Comparison of ENCODE assay signal across 21 cellular contexts in the genomic region with DNA sequence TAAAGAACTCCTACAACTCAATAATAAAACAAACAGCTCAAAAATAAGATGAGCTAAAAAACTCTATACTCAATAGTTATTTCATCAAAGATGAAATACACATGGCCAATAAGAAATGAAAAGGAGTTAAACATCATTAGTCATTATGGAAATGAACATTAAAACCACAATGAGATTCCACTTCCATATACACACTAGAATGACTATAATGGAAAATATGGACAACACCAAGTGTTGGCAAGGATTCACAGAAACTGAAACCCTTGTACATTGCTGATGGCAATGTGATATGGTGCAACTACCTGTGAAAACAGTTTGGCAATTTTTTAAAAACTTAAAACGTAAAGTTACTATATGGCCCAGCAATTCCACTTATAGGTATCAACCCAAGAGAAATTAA.
"Had no signal": no experiment of that assay in that cellular context is flagged by ENCODE, and none has a peak within 500 bp of the region (broad histone marks: within the 10 kb centered on the region; RNA-seq: fewer than 3 reads in every experiment).

No MANE protein-coding gene starts in this region.

- H3K27me3 ChIP-seq: dorsolateral prefrontal cortex, upper lobe of left lung had no signal

- H3K9ac ChIP-seq: SK-N-SH had no signal

- ATAC-seq: activated CD4-positive, alpha-beta T cell treated with anti-CD3 and anti-CD28 coated beads for 36 hours; right cardiac atrium; T-cell had no signal

- DNase-seq: activated CD4-positive, alpha-beta memory T cell treated with anti-CD3 and anti-CD28 coated beads for 36 hours; activated CD4-positive, alpha-beta T cell treated with anti-CD3 and anti-CD28 coated beads for 36 hours; activated gamma-delta T cell treated with Interleukin-2 at 50 U/mL for 16 hours; activated naive CD8-positive, alpha-beta T cell treated with anti-CD3 and anti-CD28 coated beads for 36 hours; activated T-cell treated with anti-CD3 and anti-CD28 coated beads, Interleukin-2, amount 50 U/mL, for 48 hours; amygdala; dorsolateral prefrontal cortex; endodermal cell; erythroblast; kidney glomerular epithelial cell; occipital lobe; right cardiac atrium; SK-N-SH; small intestine; T-cell; T-helper 9 cell; upper lobe of left lung; WERI-Rb-1 had no signal

- H3K4me3 ChIP-seq: dorsolateral prefrontal cortex, upper lobe of left lung had no signal

- H3K27ac Mint-ChIP-seq: activated CD4-positive, alpha-beta memory T cell treated with anti-CD3 and anti-CD28 coated beads for 36 hours; activated CD4-positive, alpha-beta T cell treated with anti-CD3 and anti-CD28 coated beads for 36 hours; activated naive CD8-positive, alpha-beta T cell treated with anti-CD3 and anti-CD28 coated beads for 36 hours; endodermal cell; nephron; progenitor cell of endocrine pancreas; stimulated activated naive CD8-positive, alpha-beta T cell treated with anti-CD3 and anti-CD28 coated beads, Interleukin-15, Interleukin-2, amounts not matched to agents 100 ng/mL and 50 ng/mL, for 24 hours; T-cell had no signal

- H3K27ac ChIP-seq: dorsolateral prefrontal cortex, upper lobe of left lung, WERI-Rb-1 had no signal

- H3K36me3 Mint-ChIP-seq: activated CD4-positive, alpha-beta memory T cell treated with anti-CD3 and anti-CD28 coated beads for 36 hours; activated naive CD8-positive, alpha-beta T cell treated with anti-CD3 and anti-CD28 coated beads for 36 hours; T-cell had no signal

- H3K4me1 Mint-ChIP-seq: activated CD4-positive, alpha-beta T cell treated with anti-CD3 and anti-CD28 coated beads for 36 hours; activated naive CD8-positive, alpha-beta T cell treated with anti-CD3 and anti-CD28 coated beads for 36 hours; T-cell had no signal

- H3K9me3 Mint-ChIP-seq: activated CD4-positive, alpha-beta memory T cell treated with anti-CD3 and anti-CD28 coated beads for 36 hours; endodermal cell; stimulated activated naive CD8-positive, alpha-beta T cell treated with anti-CD3 and anti-CD28 coated beads, Interleukin-15, Interleukin-2, amounts not matched to agents 100 ng/mL and 50 ng/mL, for 24 hours had no signal

- H3K36me3 ChIP-seq: upper lobe of left lung, WERI-Rb-1 had no signal

- H3K4me3 Mint-ChIP-seq: activated CD4-positive, alpha-beta memory T cell treated with anti-CD3 and anti-CD28 coated beads for 36 hours; activated CD4-positive, alpha-beta T cell treated with anti-CD3 and anti-CD28 coated beads for 36 hours; activated naive CD8-positive, alpha-beta T cell treated with anti-CD3 and anti-CD28 coated beads for 36 hours; endodermal cell; nephron; stimulated activated naive CD8-positive, alpha-beta T cell treated with anti-CD3 and anti-CD28 coated beads, Interleukin-15, Interleukin-2, amounts not matched to agents 100 ng/mL and 50 ng/mL, for 24 hours; T-cell had no signal

- H3K4me2 ChIP-seq: SK-N-SH had no signal

- H3K9me3 ChIP-seq: upper lobe of left lung had no signal

- H3K4me1 ChIP-seq: upper lobe of left lung had no signal
